ENCODE assay signal across 12 cellular contexts in the genomic region with DNA sequence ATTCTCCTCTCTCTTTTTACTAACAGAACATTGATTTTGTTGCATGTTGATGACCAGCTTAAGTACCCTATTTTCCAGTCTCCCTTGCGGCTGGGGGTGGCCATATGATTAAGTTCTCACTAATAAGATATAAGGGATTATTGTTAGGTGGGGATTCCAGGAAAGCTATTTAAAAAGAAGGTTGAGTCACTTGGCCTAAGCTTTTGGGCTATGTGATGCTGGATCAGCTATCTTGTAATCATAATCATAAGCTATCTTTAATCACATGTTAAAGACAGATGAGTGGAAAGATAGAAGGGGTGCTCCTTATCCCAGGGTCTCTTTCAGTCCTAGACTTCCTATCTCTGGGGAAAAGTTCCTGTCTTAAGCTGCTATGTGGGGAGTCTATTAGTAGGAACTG. TPM values are rescaled to one million over a fixed set of nuclear protein-coding genes. Genes with fewer than 3 reads are reported as not detected.
"Had no signal": no experiment of that assay in that cellular context is flagged by ENCODE, and none has a peak within 500 bp of the region (broad histone marks: within the 10 kb centered on the region; RNA-seq: fewer than 3 reads in every experiment).

No MANE protein-coding gene starts in this region.

- DNase-seq: activated CD4-positive, alpha-beta T cell treated with anti-CD3 and anti-CD28 coated beads, Interleukin-2, amount 50 U/mL, for 1 hour; activated CD8-positive, alpha-beta memory T cell treated with anti-CD3 and anti-CD28 coated beads for 24 hours; activated naive CD8-positive, alpha-beta T cell treated with anti-CD3 and anti-CD28 coated beads, Interleukin-2, amount 10 ng/mL, durations not matched to agents 7 days and 5 days; anterior cingulate cortex; brain microvascular endothelial cell; left colon; mucosa of descending colon; naive thymus-derived CD8-positive, alpha-beta T cell; pancreas; stimulated activated CD4-positive, alpha-beta T cell treated with anti-CD3 and anti-CD28 coated beads, Interleukin-15, amount 100 ng/mL, for 24 hours; stimulated activated CD4-positive, alpha-beta T cell treated with anti-CD3 and anti-CD28 coated beads, Interleukin-4, amount 100 ng/mL, for 1 hour; stimulated activated naive B cell treated with anti-CD40 and anti-IgM and Interleukin-4, amounts not matched to agents 10 μg/mL and 1 μg/mL and 100 μg/mL, for 72 hours had no signal

- H3K27ac ChIP-seq: brain microvascular endothelial cell, pancreas had no signal

- H3K36me3 ChIP-seq: brain microvascular endothelial cell, pancreas had no signal

- H3K27me3 ChIP-seq: brain microvascular endothelial cell, pancreas had no signal

- H3K4me3 ChIP-seq: mucosa of descending colon, pancreas had no signal

- H3K9me3 ChIP-seq: mucosa of descending colon, pancreas had no signal

- FAIRE-seq: pancreas had no signal

RNA-seq across cellular contexts. Expression of gene CGNL1, which starts 59.9 kb away (rescaled TPM):
- total RNA-seq: activated naive CD8-positive, alpha-beta T cell treated with anti-CD3 and anti-CD28 coated beads, Interleukin-2, amount 10 ng/mL, durations not matched to agents 7 days and 5 days; naive thymus-derived CD8-positive, alpha-beta T cell had no signal
- polyA plus RNA-seq: naive thymus-derived CD8-positive, alpha-beta T cell had no signal
